ENCODE assay signal across 1 cellular context in the genomic region with DNA sequence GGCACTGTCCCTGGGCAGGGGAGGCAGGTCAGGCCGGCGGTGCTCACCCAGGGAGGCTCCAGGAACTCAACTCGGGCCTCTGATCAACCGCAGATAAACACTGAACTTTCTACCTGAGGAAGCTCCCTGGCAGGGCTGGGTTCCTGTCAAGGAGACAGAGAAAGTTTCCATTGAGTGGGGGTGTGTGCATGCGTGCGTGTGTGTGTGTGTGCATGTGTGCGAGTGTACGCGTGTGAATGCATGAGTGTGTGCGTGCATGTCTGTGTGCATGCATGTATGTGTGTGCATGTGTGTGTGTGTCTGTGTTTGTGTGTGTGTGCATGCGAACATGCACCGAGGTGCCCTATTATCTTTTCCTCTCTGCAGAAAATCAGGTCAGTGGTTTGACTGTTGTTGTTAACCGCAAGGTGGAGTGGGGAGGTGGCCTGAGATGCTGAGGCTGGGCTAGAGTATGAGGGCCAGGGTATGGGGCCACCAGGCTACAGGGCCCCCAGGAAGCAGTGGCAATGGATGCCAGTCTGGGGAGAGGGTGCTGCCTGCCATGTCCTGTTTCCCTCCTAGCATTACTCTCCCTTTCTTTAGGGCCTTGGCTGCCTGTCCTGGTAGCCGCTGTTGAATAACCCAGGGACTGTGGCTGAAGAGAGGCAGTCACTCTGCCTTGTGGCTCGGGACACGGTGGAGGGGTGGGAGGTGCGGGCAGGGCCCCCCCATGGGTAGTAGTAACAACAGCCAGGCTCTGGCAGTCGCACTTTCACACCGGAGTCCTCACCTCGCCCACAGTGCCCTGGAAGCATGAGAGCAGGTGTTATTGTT.
TF ChIP-seq lines count a peak whose summit lies in the region.

No MANE protein-coding gene starts in this region.

TF ChIP-seq in HepG2, 621 proteins besides CTCF, POLR2A, EP300 and RAD21 (continued from another document and continues in another):
- TF ChIP-seq, protein P1, sequence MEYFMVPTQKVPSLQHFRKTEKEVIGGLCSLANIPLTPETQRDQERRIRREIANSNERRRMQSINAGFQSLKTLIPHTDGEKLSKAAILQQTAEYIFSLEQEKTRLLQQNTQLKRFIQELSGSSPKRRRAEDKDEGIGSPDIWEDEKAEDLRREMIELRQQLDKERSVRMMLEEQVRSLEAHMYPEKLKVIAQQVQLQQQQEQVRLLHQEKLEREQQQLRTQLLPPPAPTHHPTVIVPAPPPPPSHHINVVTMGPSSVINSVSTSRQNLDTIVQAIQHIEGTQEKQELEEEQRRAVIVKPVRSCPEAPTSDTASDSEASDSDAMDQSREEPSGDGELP (IDR thresholded peaks at IDR 0.05; ENCODE audit: borderline replicate concordance, low read depth) = no peak
- TF ChIP-seq ISX (CRISPR knock-in tag; conservative IDR thresholded peaks at IDR 0.05) (no peak), ZNF7 (CRISPR knock-in tag; IDR thresholded peaks at IDR 0.05) (no peak), ZNF816 (CRISPR knock-in tag; IDR thresholded peaks at IDR 0.05; ENCODE audit: borderline replicate concordance) (no peak), ZSCAN9 (CRISPR knock-in tag; IDR thresholded peaks at IDR 0.05; ENCODE audit: borderline replicate concordance) (no peak), ZNF674 (CRISPR knock-in tag; IDR thresholded peaks at IDR 0.05; ENCODE audit: low read depth) (no peak), ZNF235 (CRISPR knock-in tag; IDR thresholded peaks at IDR 0.05; ENCODE audit: borderline replicate concordance) (no peak), TOE1 (CRISPR knock-in tag; IDR thresholded peaks at IDR 0.05) (no peak), EHMT2 (IDR thresholded peaks at IDR 0.05; ENCODE audit: borderline replicate concordance, low read depth, low read length) (no peak), ZNF543 (CRISPR knock-in tag; IDR thresholded peaks at IDR 0.05) (no peak), ZNF788 (CRISPR knock-in tag; IDR thresholded peaks at IDR 0.05; ENCODE audit: borderline replicate concordance) (0 out of 2 replicates have a peak, but pooled peaks have one; percentile 42), ZFP37 (CRISPR knock-in tag; IDR thresholded peaks at IDR 0.05; ENCODE audit: borderline replicate concordance) (0 out of 2 replicates have a peak, but pooled peaks have one; percentile 40), PHB2 (IDR thresholded peaks at IDR 0.05; ENCODE audit: partially characterized antibody) (no peak), ZNF607 (CRISPR knock-in tag; IDR thresholded peaks at IDR 0.05; ENCODE audit: borderline replicate concordance) (no peak), PHF8 (CRISPR knock-in tag; IDR thresholded peaks at IDR 0.05) (no peak), ZNF644 (CRISPR knock-in tag; IDR thresholded peaks at IDR 0.05; ENCODE audit: low read depth) (no peak), MTA1 (CRISPR knock-in tag; IDR thresholded peaks at IDR 0.05; ENCODE audit: borderline replicate concordance) (no peak), HDAC2 (CRISPR knock-in tag; IDR thresholded peaks at IDR 0.05) (no peak; the same call in 1 of the 2 replicates), SRF (IDR thresholded peaks at IDR 0.05; ENCODE audit: low read depth, low read length) (no peak), CBX5 (CRISPR knock-in tag; IDR thresholded peaks at IDR 0.05; ENCODE audit: borderline replicate concordance) (no peak), TCF7L2 (IDR thresholded peaks at IDR 0.05; ENCODE audit: low read depth, low read length) (no peak), ZNF160 (CRISPR knock-in tag; IDR thresholded peaks at IDR 0.05) (peak; percentile 76; the same call in 1 of the 2 replicates)
- TF ChIP-seq, protein P2, sequence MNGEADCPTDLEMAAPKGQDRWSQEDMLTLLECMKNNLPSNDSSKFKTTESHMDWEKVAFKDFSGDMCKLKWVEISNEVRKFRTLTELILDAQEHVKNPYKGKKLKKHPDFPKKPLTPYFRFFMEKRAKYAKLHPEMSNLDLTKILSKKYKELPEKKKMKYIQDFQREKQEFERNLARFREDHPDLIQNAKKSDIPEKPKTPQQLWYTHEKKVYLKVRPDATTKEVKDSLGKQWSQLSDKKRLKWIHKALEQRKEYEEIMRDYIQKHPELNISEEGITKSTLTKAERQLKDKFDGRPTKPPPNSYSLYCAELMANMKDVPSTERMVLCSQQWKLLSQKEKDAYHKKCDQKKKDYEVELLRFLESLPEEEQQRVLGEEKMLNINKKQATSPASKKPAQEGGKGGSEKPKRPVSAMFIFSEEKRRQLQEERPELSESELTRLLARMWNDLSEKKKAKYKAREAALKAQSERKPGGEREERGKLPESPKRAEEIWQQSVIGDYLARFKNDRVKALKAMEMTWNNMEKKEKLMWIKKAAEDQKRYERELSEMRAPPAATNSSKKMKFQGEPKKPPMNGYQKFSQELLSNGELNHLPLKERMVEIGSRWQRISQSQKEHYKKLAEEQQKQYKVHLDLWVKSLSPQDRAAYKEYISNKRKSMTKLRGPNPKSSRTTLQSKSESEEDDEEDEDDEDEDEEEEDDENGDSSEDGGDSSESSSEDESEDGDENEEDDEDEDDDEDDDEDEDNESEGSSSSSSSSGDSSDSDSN (CRISPR knock-in tag; IDR thresholded peaks at IDR 0.05) = peak; percentile 46
- TF ChIP-seq, protein P3, sequence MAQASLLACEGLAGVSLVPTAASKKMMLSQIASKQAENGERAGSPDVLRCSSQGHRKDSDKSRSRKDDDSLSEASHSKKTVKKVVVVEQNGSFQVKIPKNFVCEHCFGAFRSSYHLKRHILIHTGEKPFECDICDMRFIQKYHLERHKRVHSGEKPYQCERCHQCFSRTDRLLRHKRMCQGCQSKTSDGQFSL (CRISPR knock-in tag; IDR thresholded peaks at IDR 0.05) = peak; percentile 65; the same call in 1 of the 2 replicates
- TF ChIP-seq, protein P4, sequence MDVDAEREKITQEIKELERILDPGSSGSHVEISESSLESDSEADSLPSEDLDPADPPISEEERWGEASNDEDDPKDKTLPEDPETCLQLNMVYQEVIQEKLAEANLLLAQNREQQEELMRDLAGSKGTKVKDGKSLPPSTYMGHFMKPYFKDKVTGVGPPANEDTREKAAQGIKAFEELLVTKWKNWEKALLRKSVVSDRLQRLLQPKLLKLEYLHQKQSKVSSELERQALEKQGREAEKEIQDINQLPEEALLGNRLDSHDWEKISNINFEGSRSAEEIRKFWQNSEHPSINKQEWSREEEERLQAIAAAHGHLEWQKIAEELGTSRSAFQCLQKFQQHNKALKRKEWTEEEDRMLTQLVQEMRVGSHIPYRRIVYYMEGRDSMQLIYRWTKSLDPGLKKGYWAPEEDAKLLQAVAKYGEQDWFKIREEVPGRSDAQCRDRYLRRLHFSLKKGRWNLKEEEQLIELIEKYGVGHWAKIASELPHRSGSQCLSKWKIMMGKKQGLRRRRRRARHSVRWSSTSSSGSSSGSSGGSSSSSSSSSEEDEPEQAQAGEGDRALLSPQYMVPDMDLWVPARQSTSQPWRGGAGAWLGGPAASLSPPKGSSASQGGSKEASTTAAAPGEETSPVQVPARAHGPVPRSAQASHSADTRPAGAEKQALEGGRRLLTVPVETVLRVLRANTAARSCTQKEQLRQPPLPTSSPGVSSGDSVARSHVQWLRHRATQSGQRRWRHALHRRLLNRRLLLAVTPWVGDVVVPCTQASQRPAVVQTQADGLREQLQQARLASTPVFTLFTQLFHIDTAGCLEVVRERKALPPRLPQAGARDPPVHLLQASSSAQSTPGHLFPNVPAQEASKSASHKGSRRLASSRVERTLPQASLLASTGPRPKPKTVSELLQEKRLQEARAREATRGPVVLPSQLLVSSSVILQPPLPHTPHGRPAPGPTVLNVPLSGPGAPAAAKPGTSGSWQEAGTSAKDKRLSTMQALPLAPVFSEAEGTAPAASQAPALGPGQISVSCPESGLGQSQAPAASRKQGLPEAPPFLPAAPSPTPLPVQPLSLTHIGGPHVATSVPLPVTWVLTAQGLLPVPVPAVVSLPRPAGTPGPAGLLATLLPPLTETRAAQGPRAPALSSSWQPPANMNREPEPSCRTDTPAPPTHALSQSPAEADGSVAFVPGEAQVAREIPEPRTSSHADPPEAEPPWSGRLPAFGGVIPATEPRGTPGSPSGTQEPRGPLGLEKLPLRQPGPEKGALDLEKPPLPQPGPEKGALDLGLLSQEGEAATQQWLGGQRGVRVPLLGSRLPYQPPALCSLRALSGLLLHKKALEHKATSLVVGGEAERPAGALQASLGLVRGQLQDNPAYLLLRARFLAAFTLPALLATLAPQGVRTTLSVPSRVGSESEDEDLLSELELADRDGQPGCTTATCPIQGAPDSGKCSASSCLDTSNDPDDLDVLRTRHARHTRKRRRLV (CRISPR knock-in tag; IDR thresholded peaks at IDR 0.05) = no peak
- TF ChIP-seq, protein P5, sequence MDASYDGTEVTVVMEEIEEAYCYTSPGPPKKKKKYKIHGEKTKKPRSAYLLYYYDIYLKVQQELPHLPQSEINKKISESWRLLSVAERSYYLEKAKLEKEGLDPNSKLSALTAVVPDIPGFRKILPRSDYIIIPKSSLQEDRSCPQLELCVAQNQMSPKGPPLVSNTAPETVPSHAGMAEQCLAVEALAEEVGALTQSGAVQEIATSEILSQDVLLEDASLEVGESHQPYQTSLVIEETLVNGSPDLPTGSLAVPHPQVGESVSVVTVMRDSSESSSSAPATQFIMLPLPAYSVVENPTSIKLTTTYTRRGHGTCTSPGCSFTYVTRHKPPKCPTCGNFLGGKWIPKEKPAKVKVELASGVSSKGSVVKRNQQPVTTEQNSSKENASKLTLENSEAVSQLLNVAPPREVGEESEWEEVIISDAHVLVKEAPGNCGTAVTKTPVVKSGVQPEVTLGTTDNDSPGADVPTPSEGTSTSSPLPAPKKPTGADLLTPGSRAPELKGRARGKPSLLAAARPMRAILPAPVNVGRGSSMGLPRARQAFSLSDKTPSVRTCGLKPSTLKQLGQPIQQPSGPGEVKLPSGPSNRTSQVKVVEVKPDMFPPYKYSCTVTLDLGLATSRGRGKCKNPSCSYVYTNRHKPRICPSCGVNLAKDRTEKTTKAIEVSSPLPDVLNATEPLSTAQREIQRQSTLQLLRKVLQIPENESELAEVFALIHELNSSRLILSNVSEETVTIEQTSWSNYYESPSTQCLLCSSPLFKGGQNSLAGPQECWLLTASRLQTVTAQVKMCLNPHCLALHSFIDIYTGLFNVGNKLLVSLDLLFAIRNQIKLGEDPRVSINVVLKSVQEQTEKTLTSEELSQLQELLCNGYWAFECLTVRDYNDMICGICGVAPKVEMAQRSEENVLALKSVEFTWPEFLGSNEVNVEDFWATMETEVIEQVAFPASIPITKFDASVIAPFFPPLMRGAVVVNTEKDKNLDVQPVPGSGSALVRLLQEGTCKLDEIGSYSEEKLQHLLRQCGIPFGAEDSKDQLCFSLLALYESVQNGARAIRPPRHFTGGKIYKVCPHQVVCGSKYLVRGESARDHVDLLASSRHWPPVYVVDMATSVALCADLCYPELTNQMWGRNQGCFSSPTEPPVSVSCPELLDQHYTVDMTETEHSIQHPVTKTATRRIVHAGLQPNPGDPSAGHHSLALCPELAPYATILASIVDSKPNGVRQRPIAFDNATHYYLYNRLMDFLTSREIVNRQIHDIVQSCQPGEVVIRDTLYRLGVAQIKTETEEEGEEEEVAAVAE (CRISPR knock-in tag; IDR thresholded peaks at IDR 0.05; ENCODE audit: borderline replicate concordance) = no peak
- TF ChIP-seq, protein P6, sequence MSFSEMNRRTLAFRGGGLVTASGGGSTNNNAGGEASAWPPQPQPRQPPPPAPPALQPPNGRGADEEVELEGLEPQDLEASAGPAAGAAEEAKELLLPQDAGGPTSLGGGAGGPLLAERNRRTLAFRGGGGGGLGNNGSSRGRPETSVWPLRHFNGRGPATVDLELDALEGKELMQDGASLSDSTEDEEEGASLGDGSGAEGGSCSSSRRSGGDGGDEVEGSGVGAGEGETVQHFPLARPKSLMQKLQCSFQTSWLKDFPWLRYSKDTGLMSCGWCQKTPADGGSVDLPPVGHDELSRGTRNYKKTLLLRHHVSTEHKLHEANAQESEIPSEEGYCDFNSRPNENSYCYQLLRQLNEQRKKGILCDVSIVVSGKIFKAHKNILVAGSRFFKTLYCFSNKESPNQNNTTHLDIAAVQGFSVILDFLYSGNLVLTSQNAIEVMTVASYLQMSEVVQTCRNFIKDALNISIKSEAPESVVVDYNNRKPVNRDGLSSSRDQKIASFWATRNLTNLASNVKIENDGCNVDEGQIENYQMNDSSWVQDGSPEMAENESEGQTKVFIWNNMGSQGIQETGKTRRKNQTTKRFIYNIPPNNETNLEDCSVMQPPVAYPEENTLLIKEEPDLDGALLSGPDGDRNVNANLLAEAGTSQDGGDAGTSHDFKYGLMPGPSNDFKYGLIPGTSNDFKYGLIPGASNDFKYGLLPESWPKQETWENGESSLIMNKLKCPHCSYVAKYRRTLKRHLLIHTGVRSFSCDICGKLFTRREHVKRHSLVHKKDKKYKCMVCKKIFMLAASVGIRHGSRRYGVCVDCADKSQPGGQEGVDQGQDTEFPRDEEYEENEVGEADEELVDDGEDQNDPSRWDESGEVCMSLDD (CRISPR knock-in tag; IDR thresholded peaks at IDR 0.05; ENCODE audit: borderline replicate concordance) = no peak
- TF ChIP-seq, protein P7, sequence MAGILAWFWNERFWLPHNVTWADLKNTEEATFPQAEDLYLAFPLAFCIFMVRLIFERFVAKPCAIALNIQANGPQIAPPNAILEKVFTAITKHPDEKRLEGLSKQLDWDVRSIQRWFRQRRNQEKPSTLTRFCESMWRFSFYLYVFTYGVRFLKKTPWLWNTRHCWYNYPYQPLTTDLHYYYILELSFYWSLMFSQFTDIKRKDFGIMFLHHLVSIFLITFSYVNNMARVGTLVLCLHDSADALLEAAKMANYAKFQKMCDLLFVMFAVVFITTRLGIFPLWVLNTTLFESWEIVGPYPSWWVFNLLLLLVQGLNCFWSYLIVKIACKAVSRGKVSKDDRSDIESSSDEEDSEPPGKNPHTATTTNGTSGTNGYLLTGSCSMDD (CRISPR knock-in tag; IDR thresholded peaks at IDR 0.05) = no peak
- TF ChIP-seq, protein P8, sequence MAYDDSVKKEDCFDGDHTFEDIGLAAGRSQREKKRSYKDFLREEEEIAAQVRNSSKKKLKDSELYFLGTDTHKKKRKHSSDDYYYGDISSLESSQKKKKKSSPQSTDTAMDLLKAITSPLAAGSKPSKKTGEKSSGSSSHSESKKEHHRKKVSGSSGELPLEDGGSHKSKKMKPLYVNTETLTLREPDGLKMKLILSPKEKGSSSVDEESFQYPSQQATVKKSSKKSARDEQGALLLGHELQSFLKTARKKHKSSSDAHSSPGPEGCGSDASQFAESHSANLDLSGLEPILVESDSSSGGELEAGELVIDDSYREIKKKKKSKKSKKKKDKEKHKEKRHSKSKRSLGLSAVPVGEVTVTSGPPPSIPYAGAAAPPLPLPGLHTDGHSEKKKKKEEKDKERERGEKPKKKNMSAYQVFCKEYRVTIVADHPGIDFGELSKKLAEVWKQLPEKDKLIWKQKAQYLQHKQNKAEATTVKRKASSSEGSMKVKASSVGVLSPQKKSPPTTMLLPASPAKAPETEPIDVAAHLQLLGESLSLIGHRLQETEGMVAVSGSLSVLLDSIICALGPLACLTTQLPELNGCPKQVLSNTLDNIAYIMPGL (CRISPR knock-in tag; IDR thresholded peaks at IDR 0.05; ENCODE audit: borderline replicate concordance in 1 of 2, low read depth in 1 of 2) = no peak
